Comparison of ENCODE assay signal across 23 cellular contexts in the genomic region with DNA sequence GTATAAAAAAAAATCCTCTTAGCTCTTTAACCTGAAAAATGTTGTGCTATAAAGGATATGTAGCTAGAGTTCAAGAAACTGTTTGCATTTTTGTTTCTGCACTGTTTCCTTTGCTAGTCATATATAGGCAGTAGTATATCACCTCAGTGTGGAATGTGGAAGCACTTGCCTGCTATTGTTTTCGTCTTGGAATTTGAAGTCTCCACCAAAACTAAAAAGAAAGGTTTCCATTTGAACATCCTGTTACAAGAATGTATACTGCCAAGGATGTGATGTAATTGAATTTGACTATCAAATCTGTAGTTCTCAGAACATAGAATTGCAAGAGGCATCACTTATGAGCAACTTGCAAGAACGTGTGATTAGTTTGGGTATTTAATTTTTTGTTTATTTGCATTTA. TPM values are rescaled to one million over a fixed set of nuclear protein-coding genes. Genes with fewer than 3 reads are reported as not detected.
"Had no signal": no experiment of that assay in that cellular context is flagged by ENCODE, and none has a peak within 500 bp of the region (broad histone marks: within the 10 kb centered on the region; RNA-seq: fewer than 3 reads in every experiment).

No MANE protein-coding gene starts in this region.

- H2AFZ ChIP-seq: hepatocyte, parathyroid adenoma had no signal

- H3K36me3 ChIP-seq: lower lobe of right lung, prostate gland, spleen, tibial nerve, upper lobe of right lung, vagina had no signal

- H3K27me3 ChIP-seq: hepatocyte, spleen, testis, tibial nerve, upper lobe of right lung, vagina had no signal

- H3K9me3 ChIP-seq: lower lobe of right lung, prostate gland, spleen, testis, tibial nerve, upper lobe of right lung, vagina had no signal

- H3K9me3 Mint-ChIP-seq: memory B cell; nephron progenitor cell; stimulated activated naive B cell treated with anti-CD40 and anti-IgM and Interleukin-4, amounts not matched to agents 10 μg/mL and 1 μg/mL and 100 μg/mL, for 72 hours had no signal

- H3K27me3 Mint-ChIP-seq: memory B cell; naive thymus-derived CD4-positive, alpha-beta T cell; stimulated activated naive B cell treated with anti-CD40 and anti-IgM and Interleukin-4, amounts not matched to agents 10 μg/mL and 1 μg/mL and 100 μg/mL, for 72 hours; stimulated activated naive CD8-positive, alpha-beta T cell treated with anti-CD3 and anti-CD28 coated beads, Interleukin-15, amount 100 ng/mL, for 72 hours had no signal

- H3K36me3 Mint-ChIP-seq: memory B cell; naive thymus-derived CD4-positive, alpha-beta T cell; stimulated activated naive B cell treated with anti-CD40 and anti-IgM and Interleukin-4, amounts not matched to agents 10 μg/mL and 1 μg/mL and 100 μg/mL, for 72 hours had no signal

- H3K4me3 Mint-ChIP-seq: memory B cell; naive thymus-derived CD4-positive, alpha-beta T cell; nephron progenitor cell; stimulated activated naive B cell treated with anti-CD40 and anti-IgM and Interleukin-4, amounts not matched to agents 10 μg/mL and 1 μg/mL and 100 μg/mL, for 72 hours; stimulated activated naive CD8-positive, alpha-beta T cell treated with anti-CD3 and anti-CD28 coated beads, Interleukin-15, amount 100 ng/mL, for 72 hours had no signal

- H3K27ac Mint-ChIP-seq: memory B cell; naive thymus-derived CD4-positive, alpha-beta T cell; nephron progenitor cell; stimulated activated naive B cell treated with anti-CD40 and anti-IgM and Interleukin-4, amounts not matched to agents 10 μg/mL and 1 μg/mL and 100 μg/mL, for 72 hours; stimulated activated naive CD8-positive, alpha-beta T cell treated with anti-CD3 and anti-CD28 coated beads, Interleukin-15, amount 100 ng/mL, for 72 hours had no signal

- H3K4me1 Mint-ChIP-seq: memory B cell; naive thymus-derived CD4-positive, alpha-beta T cell; stimulated activated naive B cell treated with anti-CD40 and anti-IgM and Interleukin-4, amounts not matched to agents 10 μg/mL and 1 μg/mL and 100 μg/mL, for 72 hours; stimulated activated naive CD8-positive, alpha-beta T cell treated with anti-CD3 and anti-CD28 coated beads, Interleukin-15, amount 100 ng/mL, for 72 hours had no signal

- H3K79me2 ChIP-seq: hepatocyte, parathyroid adenoma had no signal

- H3K4me1 ChIP-seq: lower lobe of right lung, parathyroid adenoma, prostate gland, spleen, testis, tibial nerve, upper lobe of right lung, vagina had no signal

- H3K4me3 ChIP-seq: hepatocyte, lower lobe of right lung, prostate gland, spleen, testis, tibial nerve, upper lobe of right lung, vagina had no signal

- ATAC-seq: left lobe of liver; lower lobe of right lung; naive thymus-derived CD4-positive, alpha-beta T cell; sciatic nerve; stimulated activated naive B cell treated with anti-CD40 and anti-IgM and Interleukin-4, amounts not matched to agents 10 μg/mL and 1 μg/mL and 100 μg/mL, for 72 hours; stimulated activated naive CD8-positive, alpha-beta T cell treated with anti-CD3 and anti-CD28 coated beads, Interleukin-15, amount 100 ng/mL, for 72 hours; upper lobe of right lung had no signal

- H3K27ac ChIP-seq: hepatocyte, lower lobe of right lung, parathyroid adenoma, prostate gland, spleen, testis, tibial nerve, upper lobe of right lung, vagina had no signal

- H3K4me2 ChIP-seq: hepatocyte had no signal

- DNase-seq: foreskin fibroblast; head of caudate nucleus; kidney glomerular epithelial cell; lower lobe of right lung; naive thymus-derived CD4-positive, alpha-beta T cell; nephron progenitor cell; spleen; stimulated activated CD4-positive, alpha-beta T cell treated with anti-CD3 and anti-CD28 coated beads, Interleukin-15, amount 100 ng/mL, for 24 hours; stimulated activated CD4-positive, alpha-beta T cell treated with anti-CD3 and anti-CD28 coated beads, Interleukin-1b, Interleukin-23, amount 100 ng/mL, for 48 hours; stimulated activated CD4-positive, alpha-beta T cell treated with anti-CD3 and anti-CD28 coated beads, Interleukin-4, amount 100 ng/mL, for 24 hours; stimulated activated naive B cell treated with anti-CD40 and anti-IgM and Interleukin-4, amounts not matched to agents 10 μg/mL and 1 μg/mL and 100 μg/mL, for 72 hours; stimulated activated naive CD8-positive, alpha-beta T cell treated with anti-CD3 and anti-CD28 coated beads, Interleukin-15, amount 100 ng/mL, for 72 hours; testis; upper lobe of right lung had no signal

RNA-seq across cellular contexts. Expression of gene MEOX2, which starts 51.1 kb away (rescaled TPM):
- total RNA-seq: mononuclear cell; naive thymus-derived CD4-positive, alpha-beta T cell had no signal
- polyA plus RNA-seq: naive thymus-derived CD4-positive, alpha-beta T cell had no signal
